8 cellular contexts compared by ENCODE assay signal in the genomic region with DNA sequence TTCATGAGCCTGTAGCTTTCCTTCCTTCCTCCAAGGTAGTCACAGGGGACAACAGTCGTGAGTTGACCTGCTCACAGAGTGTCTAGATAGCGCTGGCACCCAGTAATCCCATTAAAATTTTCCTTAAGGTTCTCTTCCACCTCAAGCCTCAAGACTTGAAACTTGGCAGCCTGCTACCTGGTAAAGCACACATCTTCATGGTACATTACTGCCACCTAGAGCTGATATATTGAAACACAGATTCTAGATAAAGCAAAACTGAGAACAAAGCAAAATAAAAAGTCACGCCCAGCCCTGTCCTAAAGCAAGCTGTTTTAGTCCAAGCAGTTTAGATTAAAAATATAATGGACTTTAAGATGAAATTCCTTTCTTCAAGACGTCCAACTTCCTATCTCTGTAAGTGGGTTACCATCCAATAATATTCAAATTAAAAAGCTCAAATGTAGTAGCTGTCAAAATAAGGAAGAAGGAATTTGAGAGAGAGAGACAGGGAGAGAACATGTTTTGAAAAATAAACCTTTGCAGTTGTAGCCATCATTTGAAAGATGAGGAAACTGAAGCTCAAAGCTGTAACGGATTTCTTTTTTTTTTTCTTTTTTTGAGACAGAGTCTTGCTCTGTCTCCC. TPM values are rescaled to one million over a fixed set of nuclear protein-coding genes. Genes with fewer than 3 reads are reported as not detected.
DNase-seq lines count a peak whose midpoint lies in the region; ATAC-seq lines count a peak whose summit lies in the region.

No MANE protein-coding gene starts in this region.

- H3K27me3 Mint-ChIP-seq in naive B cell: no peaks in the 10 kb centered on the region

- peaks cover 7 to 45% (median 16%) of the 10 kb centered on the region in 3 donors for H3K4me1 Mint-ChIP-seq in naive B cell

- peak overlapping the region; percentile 30 to 93 (median 80) for H3K27ac Mint-ChIP-seq in naive B cell

- H3K4me3 Mint-ChIP-seq in naive B cell: peak overlapping the region in 2 of 8 donors; percentile 21 to 25

- peaks cover 7% of the 10 kb centered on the region in 2 donors for H3K36me3 Mint-ChIP-seq in naive B cell

- H3K9me3 Mint-ChIP-seq in naive B cell: peaks cover 0 to 14% (median 7%) of the 10 kb centered on the region in 7 donors

- peak; percentile 61 for ATAC-seq in GM21529 (IDR thresholded peaks at IDR 0.05; ENCODE audit: unreplicated experiment)
- ATAC-seq in esophagus mucosa: peak; percentile 86
- ATAC-seq in naive B cell (ENCODE audit: low read depth in 2 of 2): peak; percentile 92 to 93
- no peak for ATAC-seq in HG03442 (IDR thresholded peaks at IDR 0.05; ENCODE audit: unreplicated experiment)

- DNase-seq in DMS114 treated with DMSO at 0.1 percent for 48 hours (lab: John Stamatoyannopoulos, UW; ENCODE audit: unreplicated experiment) (peak; percentile 72), NCI-H1092 treated with DMSO at 0.1 percent for 48 hours (lab: John Stamatoyannopoulos, UW) (peak; percentile 26), SKM-1 treated with dmso at 0.1 percent for 144 hours (lab: John Stamatoyannopoulos, UW; ENCODE audit: unreplicated experiment) (peak; percentile 58), naive B cell (peak; percentile 60), T1000 (lab: John Stamatoyannopoulos, UW) (no peak)

RNA-seq across cellular contexts. Expression of gene CD83, which starts 50.7 kb away (rescaled TPM):
- total RNA-seq in esophagus mucosa: 0.48 TPM
- 100 to 1,000 TPM in 4 of 6 donors, 10 to 100 TPM in 2; 57.0 to 622 (median 209) TPM for polyA plus RNA-seq in naive B cell (ENCODE audit: low read depth in 6 of 6)
